ENCODE assay signal across 20 cellular contexts in the genomic region with DNA sequence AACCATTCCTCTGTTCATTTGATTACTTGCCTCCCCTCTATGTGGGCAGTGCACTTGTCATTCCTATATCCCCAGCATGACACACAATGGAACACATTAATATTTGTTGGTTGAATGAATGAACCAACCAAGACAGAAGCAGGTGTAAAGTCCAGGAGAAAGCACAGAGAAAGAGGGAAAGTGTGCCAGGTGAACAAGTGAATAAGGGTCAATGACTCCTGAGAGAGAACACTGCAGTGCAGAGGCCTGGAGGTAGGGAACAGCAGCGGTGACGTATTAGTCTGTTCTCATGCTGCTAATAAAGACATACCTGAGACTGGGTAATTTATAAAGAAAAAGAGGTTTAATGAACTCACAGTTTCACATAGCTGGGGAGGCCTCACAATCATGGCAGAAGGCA.
"Had no signal": no experiment of that assay in that cellular context is flagged by ENCODE, and none has a peak within 500 bp of the region (broad histone marks: within the 10 kb centered on the region; RNA-seq: fewer than 3 reads in every experiment).

No MANE protein-coding gene starts in this region.

- H3K4me3 Mint-ChIP-seq: naive thymus-derived CD8-positive, alpha-beta T cell; nephron; stimulated activated naive B cell treated with anti-CD40 and anti-IgM and Interleukin-4, amounts not matched to agents 10 μg/mL and 1 μg/mL and 100 μg/mL, for 72 hours had no signal

- ATAC-seq: heart right ventricle; lower lobe of right lung; naive thymus-derived CD8-positive, alpha-beta T cell; right cardiac atrium; stimulated activated naive B cell treated with anti-CD40 and anti-IgM and Interleukin-4, amounts not matched to agents 10 μg/mL and 1 μg/mL and 100 μg/mL, for 72 hours; stimulated activated naive CD8-positive, alpha-beta T cell treated with anti-CD3 and anti-CD28 coated beads, Interleukin-15, Interleukin-2, amounts not matched to agents 100 U/mL and 50 U/mL, for 24 hours had no signal

- H3K27me3 Mint-ChIP-seq: stimulated activated naive B cell treated with anti-CD40 and anti-IgM and Interleukin-4, amounts not matched to agents 10 μg/mL and 1 μg/mL and 100 μg/mL, for 72 hours had no signal

- DNase-seq: heart right ventricle; islet precursor cell; left ventricle myocardium superior; lower lobe of right lung; mammary epithelial cell; mesenchymal stem cell; naive thymus-derived CD8-positive, alpha-beta T cell; ovary; retina; right cardiac atrium; sigmoid colon; small intestine; spleen; stimulated activated naive B cell treated with anti-CD40 and anti-IgM and Interleukin-4, amounts not matched to agents 10 μg/mL and 1 μg/mL and 100 μg/mL, for 72 hours; stimulated activated naive CD8-positive, alpha-beta T cell treated with anti-CD3 and anti-CD28 coated beads, Interleukin-15, Interleukin-2, amounts not matched to agents 100 U/mL and 50 U/mL, for 24 hours; stomach; testis; transverse colon; upper lobe of left lung had no signal

- H3K27ac Mint-ChIP-seq: naive thymus-derived CD8-positive, alpha-beta T cell; nephron; stimulated activated naive B cell treated with anti-CD40 and anti-IgM and Interleukin-4, amounts not matched to agents 10 μg/mL and 1 μg/mL and 100 μg/mL, for 72 hours had no signal

- H3K4me1 Mint-ChIP-seq: naive thymus-derived CD8-positive, alpha-beta T cell; stimulated activated naive B cell treated with anti-CD40 and anti-IgM and Interleukin-4, amounts not matched to agents 10 μg/mL and 1 μg/mL and 100 μg/mL, for 72 hours had no signal
